ENCODE assay signal across 8 cellular contexts in the genomic region with DNA sequence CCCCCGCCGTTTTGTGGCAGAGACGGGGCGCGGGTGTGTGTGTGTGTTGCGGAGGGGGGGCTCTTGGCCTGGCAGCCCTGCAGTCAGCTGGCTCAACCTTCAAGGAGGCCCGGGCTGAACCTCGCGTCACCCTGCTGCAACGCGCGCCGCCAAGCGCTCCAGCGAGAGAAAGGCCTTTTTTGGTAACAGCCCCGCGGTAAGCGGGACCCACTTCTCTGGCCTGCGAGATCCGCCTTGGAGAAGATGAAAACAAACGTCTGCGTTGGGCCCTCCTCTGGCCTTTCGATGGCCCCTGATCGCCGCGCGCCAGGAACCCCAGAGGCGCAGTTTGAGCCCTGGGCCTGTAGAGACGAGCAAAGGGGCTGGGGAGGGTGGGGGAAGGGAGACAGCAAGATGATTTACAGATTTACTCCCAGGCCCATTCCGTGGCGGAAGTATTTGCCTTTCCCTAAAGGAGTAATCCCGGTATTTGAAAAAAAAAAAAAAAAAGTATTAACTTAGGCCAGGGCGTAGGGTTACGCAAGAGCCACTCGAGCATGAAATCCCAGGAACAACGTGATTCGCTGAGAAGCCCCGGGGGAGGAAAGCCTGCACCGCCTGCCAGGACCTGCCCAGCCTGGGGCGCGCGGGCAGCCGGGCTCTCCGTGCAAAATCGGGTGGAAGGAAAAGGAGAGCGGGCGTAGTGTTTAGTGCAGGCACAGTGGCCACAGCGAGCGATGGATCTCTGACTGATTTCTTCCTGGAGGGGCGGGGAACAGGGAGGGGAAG. TPM values are rescaled to one million over a fixed set of nuclear protein-coding genes. Genes with fewer than 3 reads are reported as not detected.
A peak's percentile ranks its signal among the peaks of the same experiment; 100 is the strongest.
DNase-seq lines count a peak whose midpoint lies in the region; ATAC-seq and TF ChIP-seq lines count a peak whose summit lies in the region.

No MANE protein-coding gene starts in this region.

- H3K9ac ChIP-seq in H9 (ENCODE audit: extremely low read depth, insufficient read length, low read length) = peak overlapping the region; percentile 52

- H3K4me1 ChIP-seq in CD4-positive, CD25-positive, alpha-beta regulatory T cell (ENCODE audit: control insufficient read depth, insufficient read depth, low read length, poor library complexity, severe bottlenecking) = peaks cover 79% of the 10 kb centered on the region
- H3K4me1 ChIP-seq in H9 (ENCODE audit: insufficient read depth, low read length) = peaks cover 6% of the 10 kb centered on the region; the same call in 1 of the 2 replicates
- H3K4me1 ChIP-seq in ascending aorta = peaks cover 15 to 62% of the 10 kb centered on the region in 2 donors
- H3K4me1 ChIP-seq in right cardiac atrium (ENCODE audit: control insufficient read depth, insufficient read depth, low read length) = peaks cover 11% of the 10 kb centered on the region

- H2AK5ac ChIP-seq in H9 (ENCODE audit: insufficient read length, low read length) = no peak overlapping the region

- H2BK5ac ChIP-seq in H9 (ENCODE audit: insufficient read length, low read length) = no peak overlapping the region

- peak overlapping the region; percentile 99 for H3K18ac ChIP-seq in H9 (ENCODE audit: insufficient read length, low read depth, low read length)

- H3K79me1 ChIP-seq in H9 (ENCODE audit: insufficient read depth, low read depth, low read length, poor library complexity, severe bottlenecking) = no peaks in the 10 kb centered on the region

- no peak overlapping the region for H4K8ac ChIP-seq in H9 (replicated peaks; ENCODE audit: insufficient read length, low read depth, low read length)

- H2BK15ac ChIP-seq in H9 (ENCODE audit: low read depth, low read length) = 0 out of 2 replicates have a peak overlapping the region, but pooled peaks have one; percentile 24

- H3K56ac ChIP-seq in H9 (ENCODE audit: insufficient read length, low read depth, low read length) = no peak overlapping the region

- H2BK120ac ChIP-seq in H9 (ENCODE audit: low read depth, low read length, poor library complexity, severe bottlenecking) = peak overlapping the region; percentile 85

- H4K91ac ChIP-seq in H9 (ENCODE audit: insufficient read length, low read depth, low read length) = peak overlapping the region; percentile 21

- peak overlapping the region; percentile 96 for H3K27ac ChIP-seq in CD4-positive, CD25-positive, alpha-beta regulatory T cell (ENCODE audit: insufficient read depth, low read length, poor library complexity, severe bottlenecking)
- H3K27ac ChIP-seq in H9 (ENCODE audit: insufficient read length, low read depth, low read length) (peak overlapping the region; percentile 89), ascending aorta (peak overlapping the region; percentile 99 to 100), right cardiac atrium (ENCODE audit: low read length) (peak overlapping the region; percentile 96)

- H3K36me3 ChIP-seq in CD4-positive, CD25-positive, alpha-beta regulatory T cell (ENCODE audit: control insufficient read depth, insufficient read depth, low read length) = no peaks in the 10 kb centered on the region
- H3K36me3 ChIP-seq in ascending aorta = no peaks in the 10 kb centered on the region

- H3K36me3 Mint-ChIP-seq in CD4-positive, CD25-positive, alpha-beta regulatory T cell = peaks cover 3% of the 10 kb centered on the region
- no peaks in the 10 kb centered on the region; a peak in 1 of 7 replicates for H3K36me3 Mint-ChIP-seq in H9 (ENCODE audit: insufficient read depth in 1 of 3, low read depth in 3 of 3)
- peaks cover 3% of the 10 kb centered on the region for H3K36me3 Mint-ChIP-seq in T-helper 17 cell (ENCODE audit: low read depth)

- peaks cover 28 to 85% (median 55%) of the 10 kb centered on the region in 4 donors for H3K4me1 Mint-ChIP-seq in CD4-positive, CD25-positive, alpha-beta regulatory T cell
- peaks cover 53 to 61% of the 10 kb centered on the region in 2 experiments for H3K4me1 Mint-ChIP-seq in H9
- peaks cover 54% of the 10 kb centered on the region for H3K4me1 Mint-ChIP-seq in T-helper 17 cell

- H4K20me1 ChIP-seq in H9 (ENCODE audit: control insufficient read depth, insufficient read depth, insufficient read length) = no peaks in the 10 kb centered on the region

- peak overlapping the region; percentile 89 to 95 (median 92) for H3K4me3 Mint-ChIP-seq in CD4-positive, CD25-positive, alpha-beta regulatory T cell
- H3K4me3 Mint-ChIP-seq in H9 (peak overlapping the region; percentile 70 to 80), T-helper 17 cell (peak overlapping the region; percentile 93)

- H3K4me3 ChIP-seq in CD4-positive, CD25-positive, alpha-beta regulatory T cell (ENCODE audit: low read depth, low read length) = peak overlapping the region; percentile 79
- H3K4me3 ChIP-seq in ascending aorta (peak overlapping the region; percentile 67 to 72), right cardiac atrium (ENCODE audit: low read length) (peak overlapping the region; percentile 41)

- DNase-seq in CD4-positive, CD25-positive, alpha-beta regulatory T cell = peak; percentile 69 to 88 (median 71)
- DNase-seq in H9 (peak; percentile 82), NCI-H1694 (lab: John Stamatoyannopoulos, UW) (peak; percentile 97), T-helper 17 cell (peak; percentile 65 to 74 (median 66)), ascending aorta (ENCODE audit: low spot score in 2 of 2) (peak; percentile 82 to 98), right cardiac atrium (peak; percentile 96 to 97 (median 97)), pulmonary artery endothelial cell (ENCODE audit: low read depth, low spot score) (peak; percentile 81)

- peaks cover 21% of the 10 kb centered on the region for H3K23me2 ChIP-seq in H9 (ENCODE audit: insufficient read length, low read depth, low read length, poor library complexity, severe bottlenecking)

- H2BK20ac ChIP-seq in H9 (ENCODE audit: low read depth, low read length, poor library complexity, severe bottlenecking) = peak overlapping the region; percentile 85

- H3K14ac ChIP-seq in H9 (ENCODE audit: insufficient read depth, low read length) = peak overlapping the region; percentile 98

- ATAC-seq in CD4-positive, CD25-positive, alpha-beta regulatory T cell (ENCODE audit: low read depth in 2 of 2) = peak; percentile 33 to 38
- ATAC-seq in T-helper 17 cell (peak; percentile 45), right cardiac atrium (peak; percentile 86 to 87), HG02970 (IDR thresholded peaks at IDR 0.05; ENCODE audit: low FRiP score, unreplicated experiment) (no peak)

- H3K27ac Mint-ChIP-seq in CD4-positive, CD25-positive, alpha-beta regulatory T cell = peak overlapping the region; percentile 95 to 97 (median 96)
- H3K27ac Mint-ChIP-seq in H9 (peak overlapping the region; percentile 95 to 99 (median 96)), T-helper 17 cell (peak overlapping the region; percentile 97)

- peak overlapping the region; percentile 79; the same call in 1 of the 2 replicates for H3K4ac ChIP-seq in H9 (ENCODE audit: low read depth, low read length)

- H2AFZ ChIP-seq in H9 (ENCODE audit: low read length) = no peak overlapping the region

- no peaks in the 10 kb centered on the region for H3K9me3 ChIP-seq in CD4-positive, CD25-positive, alpha-beta regulatory T cell (ENCODE audit: control insufficient read depth in 2 of 2, low read length in 2 of 2)
- H3K9me3 ChIP-seq in H9 (ENCODE audit: control insufficient read depth, low read depth, low read length) = no peaks in the 10 kb centered on the region
- H3K9me3 ChIP-seq in T-helper 17 cell (ENCODE audit: control insufficient read depth, low read length, poor library complexity, severe bottlenecking) = no peaks in the 10 kb centered on the region
- no peaks in the 10 kb centered on the region for H3K9me3 ChIP-seq in ascending aorta
- no peaks in the 10 kb centered on the region for H3K9me3 ChIP-seq in right cardiac atrium (ENCODE audit: control insufficient read depth, low read length)

- peak overlapping the region; percentile 57 for H4K5ac ChIP-seq in H9 (ENCODE audit: insufficient read length, low read depth, low read length)

- 0 out of 3 replicates have a peak, but pooled peaks have one; percentile 13 for TF ChIP-seq CTCF in H9 (conservative IDR thresholded peaks at IDR 0.05)
- peak in 2 of 3 experiments; percentile 15 to 16 for TF ChIP-seq CTCF in ascending aorta (IDR thresholded peaks at IDR 0.05)

- H3K27me3 ChIP-seq in CD4-positive, CD25-positive, alpha-beta regulatory T cell (ENCODE audit: control insufficient read depth, insufficient read depth, low read length) = no peaks in the 10 kb centered on the region
- H3K27me3 ChIP-seq in H9 (ENCODE audit: insufficient read depth, low read length) (no peaks in the 10 kb centered on the region), ascending aorta (no peaks in the 10 kb centered on the region), right cardiac atrium (ENCODE audit: control insufficient read depth, insufficient read depth) (no peaks in the 10 kb centered on the region)

- peak overlapping the region; percentile 86 for H3K4me2 ChIP-seq in H9 (ENCODE audit: insufficient read depth, insufficient read length, low read length)

- H3K27me3 Mint-ChIP-seq in CD4-positive, CD25-positive, alpha-beta regulatory T cell = peaks cover 9% of the 10 kb centered on the region
- peaks cover 12% of the 10 kb centered on the region for H3K27me3 Mint-ChIP-seq in H9 (ENCODE audit: low read depth)
- H3K27me3 Mint-ChIP-seq in T-helper 17 cell = no peaks in the 10 kb centered on the region

- peak overlapping the region; percentile 37 for H2BK12ac ChIP-seq in H9 (ENCODE audit: insufficient read length, low read depth, low read length)

- WGBS in H9 (ENCODE audit: extremely low coverage, insufficient read length, low lambda C conversion rate) = no CpG with 5 or more reads among the region's 50 CpGs
- WGBS in right cardiac atrium = 2% methylated on average over 50 of the region's 50 CpGs

- no peaks in the 10 kb centered on the region for H3K9me3 Mint-ChIP-seq in CD4-positive, CD25-positive, alpha-beta regulatory T cell
- no peaks in the 10 kb centered on the region for H3K9me3 Mint-ChIP-seq in H9

- no peaks in the 10 kb centered on the region for H3K79me2 ChIP-seq in H9 (ENCODE audit: insufficient read depth, low read length)

- intact Hi-C loops in ascending aorta (cut with DNase I) (loop anchor here (2.0 to 10.0 kb wide), 2 partner anchors 114 to 268 kb away; partner anchors contain the start of gene VASH1), right cardiac atrium (cut with DNase I) (no loop called here)

- no peak overlapping the region for H3K23ac ChIP-seq in H9 (ENCODE audit: insufficient read length, low read depth, low read length)

- H3T11ph ChIP-seq in H9 (ENCODE audit: low read length) = peak overlapping the region; percentile 74

RNA-seq across cellular contexts. Expression of gene IRF2BPL, which starts 4.5 kb away (rescaled TPM):
- total RNA-seq in CD4-positive, CD25-positive, alpha-beta regulatory T cell = 48.9 TPM
- polyA plus RNA-seq in CD4-positive, CD25-positive, alpha-beta regulatory T cell = 1 to 10 TPM; 2.2 to 6.7 (median 4.0) TPM
- total RNA-seq in H9 (2021) = 59.0 and 60.1 TPM in 2 replicates
- total RNA-seq in T-helper 17 cell = 10 to 100 TPM; 41.9 to 51.7 TPM
- 68.1 TPM for total RNA-seq in ascending aorta
- total RNA-seq in right cardiac atrium = 10 to 100 TPM; 43.5 to 61.2 (median 51.5) TPM
- polyA plus RNA-seq in right cardiac atrium = 22.0 TPM
- 16.4 and 18.7 TPM in 2 replicates for total RNA-seq in pulmonary artery endothelial cell
